In genomic region chr4:8252301-8253173, GRCh38 we compare ENCODE assay signal across 1 cellular context.
TF ChIP-seq lines count a peak whose summit lies in the region.

No MANE protein-coding gene starts in this region.

TF ChIP-seq in K562, 482 proteins besides CTCF, POLR2A, EP300 and RAD21 (continued from another document):
- TF ChIP-seq XRCC5 (IDR thresholded peaks at IDR 0.05; ENCODE audit: low read depth, low read length) (no peak), CHD2 (IDR thresholded peaks at IDR 0.05; ENCODE audit: low read depth, low read length) (no peak), FOXA3 (CRISPR knock-in tag; conservative IDR thresholded peaks at IDR 0.05 in 1 of 2, IDR thresholded peaks at IDR 0.05 in 1 of 2) (peak in 1 of 2 experiments; percentile 26; a peak in 1 of 4 replicates), ZBED1 (IDR thresholded peaks at IDR 0.05) (0 out of 2 replicates have a peak, but pooled peaks have one; percentile 32), ZNF79 (CRISPR knock-in tag; IDR thresholded peaks at IDR 0.05; ENCODE audit: low read depth) (no peak), KDM4B (IDR thresholded peaks at IDR 0.05; ENCODE audit: borderline replicate concordance in 2 of 2, low read depth in 1 of 2) (0 out of 4 replicates have a peak, but pooled peaks of 1 of the 2 experiments have one; percentile 1), MXI1 (IDR thresholded peaks at IDR 0.05; ENCODE audit: low read depth, low read length) (no peak), ATF7 (IDR thresholded peaks at IDR 0.05) (peak; percentile 98), HDAC1 (IDR thresholded peaks at IDR 0.05) (peak in 1 of 2 experiments; percentile 84; a peak in 2 of 4 replicates), OTX1 (CRISPR knock-in tag; IDR thresholded peaks at IDR 0.05) (peak; percentile 76; the same call in 1 of the 2 replicates), CXXC5 (CRISPR knock-in tag; IDR thresholded peaks at IDR 0.05) (peak; percentile 88)
